Comparison of ENCODE assay signal across 8 cellular contexts in the genomic region with DNA sequence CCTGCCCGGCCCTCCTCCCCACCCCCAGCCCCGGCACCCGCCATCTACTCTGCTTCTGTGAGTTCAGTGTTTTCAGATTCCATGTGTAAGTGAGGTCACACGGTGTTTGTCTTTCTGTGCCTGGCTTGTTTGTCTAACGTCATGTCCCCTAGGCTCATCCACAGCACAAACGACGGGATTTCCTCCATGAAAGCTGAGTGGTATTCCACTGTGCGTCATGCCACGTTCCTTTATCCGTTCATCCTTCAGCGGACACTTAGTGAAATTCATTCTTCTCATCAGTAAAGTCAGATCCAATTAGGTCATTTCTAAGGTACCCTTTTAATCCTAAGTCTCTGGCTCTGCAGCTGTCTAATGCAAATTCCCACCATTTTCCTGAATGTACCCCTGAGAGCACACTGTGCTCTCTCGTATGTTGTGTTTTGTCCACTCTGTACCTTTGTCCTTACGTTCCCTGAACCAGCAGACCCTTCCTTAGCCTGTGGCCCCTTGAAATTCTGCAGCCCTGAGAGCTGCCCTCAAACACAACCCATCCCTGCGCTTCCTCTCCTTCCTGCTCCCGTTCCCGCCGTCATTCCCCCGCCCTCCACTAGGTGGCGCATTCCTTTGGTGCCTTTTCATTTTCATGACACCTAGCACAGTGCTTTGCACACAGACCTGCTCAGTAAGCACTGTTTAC. TPM values are rescaled to one million over a fixed set of nuclear protein-coding genes. Genes with fewer than 3 reads are reported as not detected.
DNase-seq lines count a peak whose midpoint lies in the region; ATAC-seq and TF ChIP-seq lines count a peak whose summit lies in the region.

No MANE protein-coding gene starts in this region.

- H4K20me1 ChIP-seq in BLaER1 = no peaks in the 10 kb centered on the region

- H3K9me3 Mint-ChIP-seq in activated CD4-positive, alpha-beta T cell treated with anti-CD3 and anti-CD28 coated beads, Interleukin-2, amount 10 ng/mL, durations not matched to agents 24 days and 14 days = no peaks in the 10 kb centered on the region

- no peak overlapping the region for H3K27ac Mint-ChIP-seq in activated CD4-positive, alpha-beta T cell treated with anti-CD3 and anti-CD28 coated beads, Interleukin-2, amount 10 ng/mL, durations not matched to agents 24 days and 14 days

- no peaks in the 10 kb centered on the region for H3K27me3 Mint-ChIP-seq in activated CD4-positive, alpha-beta T cell treated with anti-CD3 and anti-CD28 coated beads, Interleukin-2, amount 10 ng/mL, durations not matched to agents 24 days and 14 days

- WGBS in lung, 2 donors = 67 to 70% methylated on average over 19 of the region's 19 CpGs

- H3K4me1 ChIP-seq in BLaER1 (peaks cover 57% of the 10 kb centered on the region), colonic mucosa (no peaks in the 10 kb centered on the region), lung (ENCODE audit: control insufficient read depth in 2 of 2, insufficient read depth in 2 of 2, low read length in 2 of 2) (no peaks in the 10 kb centered on the region)

- no peak overlapping the region for H3K4me3 ChIP-seq in BLaER1
- H3K4me3 ChIP-seq in colonic mucosa = no peak overlapping the region
- no peak overlapping the region for H3K4me3 ChIP-seq in lung

- H3K27ac ChIP-seq in BLaER1 (peak overlapping the region; percentile 58; the same call in 1 of the 2 replicates), colonic mucosa (no peak overlapping the region), lung (ENCODE audit: low read depth in 1 of 2, low read length in 1 of 2) (no peak overlapping the region)

- H3K36me3 ChIP-seq in BLaER1 (peaks cover 53% of the 10 kb centered on the region), colonic mucosa (peaks cover 5% of the 10 kb centered on the region), lung (ENCODE audit: control insufficient read depth in 2 of 2, insufficient read depth in 2 of 2, low read length in 2 of 2) (peaks cover 7 to 32% of the 10 kb centered on the region in 2 donors)

- H3K4me1 Mint-ChIP-seq in activated CD4-positive, alpha-beta T cell treated with anti-CD3 and anti-CD28 coated beads, Interleukin-2, amount 10 ng/mL, durations not matched to agents 24 days and 14 days = peaks cover 2% of the 10 kb centered on the region

- intact Hi-C loops in activated CD4-positive, alpha-beta T cell treated with anti-CD3 and anti-CD28 coated beads, Interleukin-2, amount 10 ng/mL, durations not matched to agents 24 days and 14 days (cut with micrococcal nuclease) = loop anchor here (1.0 kb wide), 1 partner anchor 228 kb away; no protein-coding TSS in a partner anchor
- intact Hi-C loops in colonic mucosa (cut with DNase I) = loop anchor here (5.0 to 10.0 kb wide), 2 partner anchors 39 to 231 kb away; partner anchors contain the start of gene ALLC

- H3K9ac ChIP-seq in BLaER1 (no peak overlapping the region), colonic mucosa (ENCODE audit: low read depth in 2 of 2, low read length in 2 of 2) (no peak overlapping the region)

- no peaks in the 10 kb centered on the region for H3K27me3 ChIP-seq in BLaER1
- H3K27me3 ChIP-seq in colonic mucosa = no peaks in the 10 kb centered on the region
- no peaks in the 10 kb centered on the region for H3K27me3 ChIP-seq in lung (ENCODE audit: control insufficient read depth, insufficient read depth)

- ATAC-seq in GM19372 (IDR thresholded peaks at IDR 0.05; ENCODE audit: low read depth, unreplicated experiment) = peak; percentile 61
- ATAC-seq in lung (ENCODE audit: insufficient read depth, low FRiP score) = no peak
- ATAC-seq in HG02884 (IDR thresholded peaks at IDR 0.05; ENCODE audit: unreplicated experiment) = no peak

- TF ChIP-seq CTCF in colonic mucosa (IDR thresholded peaks at IDR 0.05) (peak; percentile 99), lung (IDR thresholded peaks at IDR 0.05; ENCODE audit: control extremely low read depth, extremely low read depth) (peak; percentile 80)

- H3K4me3 Mint-ChIP-seq in activated CD4-positive, alpha-beta T cell treated with anti-CD3 and anti-CD28 coated beads, Interleukin-2, amount 10 ng/mL, durations not matched to agents 24 days and 14 days = no peak overlapping the region

- H3K4me2 ChIP-seq in BLaER1 = peak overlapping the region; percentile 58

- DNase-seq in NCI-H2196 (lab: John Stamatoyannopoulos, UW; ENCODE audit: unreplicated experiment) (peak; percentile 26), colonic mucosa (peak; percentile 86), lung (ENCODE audit: low spot score) (peak; percentile 72)
- DNase-seq in activated CD4-positive, alpha-beta T cell treated with anti-CD3 and anti-CD28 coated beads, Interleukin-2, amount 10 ng/mL, durations not matched to agents 24 days and 14 days = peak; percentile 93
- peak; percentile 65 to 72 for DNase-seq in stimulated activated CD8-positive, alpha-beta memory T cell treated with anti-CD3 and anti-CD28 coated beads, Interleukin-2, amount 100 ng/mL, for 48 hours (ENCODE audit: low read depth in 2 of 2)

- H3K9me3 ChIP-seq in BLaER1 (no peaks in the 10 kb centered on the region), colonic mucosa (no peaks in the 10 kb centered on the region), lung (ENCODE audit: control insufficient read depth in 2 of 2, insufficient read depth in 1 of 2, low read length in 1 of 2) (no peaks in the 10 kb centered on the region)

- peaks cover 33% of the 10 kb centered on the region for H3K36me3 Mint-ChIP-seq in activated CD4-positive, alpha-beta T cell treated with anti-CD3 and anti-CD28 coated beads, Interleukin-2, amount 10 ng/mL, durations not matched to agents 24 days and 14 days (ENCODE audit: low read depth)

RNA-seq across cellular contexts. Expression of gene TRAPPC12, which starts 44.1 kb away (rescaled TPM):
- 87.8 and 91.7 TPM in 2 replicates for total RNA-seq in activated CD4-positive, alpha-beta T cell treated with anti-CD3 and anti-CD28 coated beads, Interleukin-2, amount 10 ng/mL, durations not matched to agents 24 days and 14 days
- total RNA-seq in colonic mucosa (10 to 100 TPM; 59.1 to 91.5 TPM), lung (100 to 1,000 TPM in 1 of 2 donors, 10 to 100 TPM in 1; 80.3 to 117 TPM)
- 100 to 1,000 TPM in 1 of 2 donors, 10 to 100 TPM in 1; 49.9 to 102 TPM for polyA plus RNA-seq in lung

RNA-seq across cellular contexts. Expression of gene EIPR1, which starts 46.0 kb away (rescaled TPM):
- 47.6 and 52.1 TPM in 2 replicates for total RNA-seq in activated CD4-positive, alpha-beta T cell treated with anti-CD3 and anti-CD28 coated beads, Interleukin-2, amount 10 ng/mL, durations not matched to agents 24 days and 14 days
- 10 to 100 TPM; 18.8 to 39.1 TPM for total RNA-seq in colonic mucosa
- total RNA-seq in lung = 10 to 100 TPM; 20.8 to 26.0 TPM
- 10 to 100 TPM; 12.0 to 26.8 TPM for polyA plus RNA-seq in lung

Comparison
In these comparisons a context has a peak if more than half of its experiments do, and no peak if none do; other contexts are left out.
1. DNase-seq: peak in every context shown above with its lines; median percentile 93 in activated CD4-positive, alpha-beta T cell treated with anti-CD3 and anti-CD28 coated beads, Interleukin-2, amount 10 ng/mL, durations not matched to agents 24 days and 14 days; 86 in colonic mucosa; 72 in lung; 68 in stimulated activated CD8-positive, alpha-beta memory T cell treated with anti-CD3 and anti-CD28 coated beads, Interleukin-2, amount 100 ng/mL, for 48 hours; 26 in NCI-H2196.